ENCODE assay signal across 17 cellular contexts in the genomic region with DNA sequence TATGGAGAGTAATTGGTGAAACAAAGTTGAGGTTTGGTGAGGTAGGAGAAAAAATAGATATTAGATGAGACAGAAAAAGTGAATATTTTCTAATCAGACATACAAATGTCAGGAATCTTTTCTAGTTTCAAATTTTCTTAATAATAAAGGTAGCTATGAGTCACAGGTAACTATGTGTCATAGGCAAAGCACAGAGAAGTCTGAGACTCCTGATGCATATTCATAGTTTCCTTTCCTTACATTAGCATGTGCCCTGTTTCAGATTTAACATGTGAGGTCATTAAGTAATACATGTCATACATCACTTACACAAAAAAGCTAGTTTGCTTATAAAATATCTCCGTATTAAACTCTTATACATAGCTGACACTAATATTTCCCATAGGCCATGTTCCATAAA.
DNase-seq lines count a peak whose midpoint lies in the region; ATAC-seq, FAIRE-seq and TF ChIP-seq lines count a peak whose summit lies in the region.
"Had no signal": no experiment of that assay in that cellular context is flagged by ENCODE, and none has a peak within 500 bp of the region (broad histone marks: within the 10 kb centered on the region; RNA-seq: fewer than 3 reads in every experiment).

No MANE protein-coding gene starts in this region.

- no peak overlapping the region for H2AFZ ChIP-seq in PC-3 (ENCODE audit: low read length)

- H3K36me3 ChIP-seq in breast epithelium (no peaks in the 10 kb centered on the region), PC-3 (ENCODE audit: low read depth, low read length) (no peaks in the 10 kb centered on the region), small intestine (ENCODE audit: control insufficient read depth in 2 of 2, insufficient read depth in 2 of 2, low read length in 2 of 2) (no peaks in the 10 kb centered on the region), left ventricle myocardium inferior (no peaks in the 10 kb centered on the region), suprapubic skin (no peaks in the 10 kb centered on the region)

- H3K9me2 ChIP-seq in PC-3 (replicated peaks; ENCODE audit: low read length): no peaks in the 10 kb centered on the region

- POLR2A ChIA-PET in MCF 10A (lab: Yijun Ruan, JAX): no interaction called here
- POLR2A ChIA-PET in PC-3 (lab: Charles Lee; ENCODE audit: unreplicated experiment): no interaction called here

- 71 to 85% (median 75%) methylated on average over 1 of the region's 1 CpG for WGBS in small intestine, 3 donors
- 90% methylated on average over 1 of the region's 1 CpG for WGBS in suprapubic skin

- H3K4me3 ChIP-seq in breast epithelium (no peak overlapping the region), PC-3 (ENCODE audit: low read length) (no peak overlapping the region), small intestine (ENCODE audit: low read depth in 1 of 2, low read length in 2 of 2) (no peak overlapping the region), left ventricle myocardium inferior (no peak overlapping the region), suprapubic skin (no peak overlapping the region)

- no peak overlapping the region for H3K9ac ChIP-seq in PC-3 (ENCODE audit: low read length)

- H3K27ac ChIP-seq in breast epithelium (no peak overlapping the region), PC-3 (ENCODE audit: low read length) (no peak overlapping the region), small intestine (ENCODE audit: low read depth in 1 of 2, low read length in 1 of 2) (no peak overlapping the region), left ventricle myocardium inferior (replicated peaks) (no peak overlapping the region), suprapubic skin (no peak overlapping the region)
- H3K27ac ChIP-seq: 22Rv1, HL-60 had no signal

- no peak overlapping the region for H3K4me2 ChIP-seq in PC-3 (ENCODE audit: low read length)

- no peaks in the 10 kb centered on the region for H3K27me3 ChIP-seq in breast epithelium
- no peaks in the 10 kb centered on the region for H3K27me3 ChIP-seq in PC-3 (ENCODE audit: low read length)
- H3K27me3 ChIP-seq in small intestine (ENCODE audit: control insufficient read depth in 2 of 2, insufficient read depth in 2 of 2, low read length in 2 of 2): no peaks in the 10 kb centered on the region
- H3K27me3 ChIP-seq in left ventricle myocardium inferior (ENCODE audit: low read depth): no peaks in the 10 kb centered on the region
- no peaks in the 10 kb centered on the region for H3K27me3 ChIP-seq in suprapubic skin

- TF ChIP-seq POLR2A in breast epithelium (IDR thresholded peaks at IDR 0.05) (no peak), suprapubic skin (IDR thresholded peaks at IDR 0.05) (no peak)

- H4K20me1 ChIP-seq in PC-3 (ENCODE audit: low read length): no peaks in the 10 kb centered on the region

- no peak overlapping the region for H3K27ac Mint-ChIP-seq in MCF 10A (ENCODE audit: low read depth, unreplicated experiment)
- H3K27ac Mint-ChIP-seq: CD14-positive monocyte; CD8-positive, alpha-beta T cell; HFFc6 had no signal

- peak; percentile 64; the same call in 1 of the 2 replicates for ATAC-seq in PC-3
- ATAC-seq: CD8-positive, alpha-beta T cell had no signal

- H3K9me3 ChIP-seq in breast epithelium: no peaks in the 10 kb centered on the region
- no peaks in the 10 kb centered on the region for H3K9me3 ChIP-seq in PC-3 (ENCODE audit: low read length)
- no peaks in the 10 kb centered on the region for H3K9me3 ChIP-seq in small intestine (ENCODE audit: control insufficient read depth, low read depth)
- H3K9me3 ChIP-seq in left ventricle myocardium inferior (replicated peaks): no peaks in the 10 kb centered on the region
- no peaks in the 10 kb centered on the region for H3K9me3 ChIP-seq in suprapubic skin

- no peaks in the 10 kb centered on the region for H3K79me2 ChIP-seq in PC-3 (ENCODE audit: low read length)

- TF ChIP-seq CTCF in MCF 10A (IDR thresholded peaks at IDR 0.05; ENCODE audit: unreplicated experiment) (no peak), breast epithelium (IDR thresholded peaks at IDR 0.05) (no peak), PC-3 (conservative IDR thresholded peaks at IDR 0.05; ENCODE audit: low read depth, low read length) (no peak), left ventricle myocardium inferior (IDR thresholded peaks at IDR 0.05; ENCODE audit: borderline replicate concordance) (no peak), suprapubic skin (IDR thresholded peaks at IDR 0.05) (no peak)

- intact Hi-C loops in MCF 10A (cut with micrococcal nuclease): no loop called here
- intact Hi-C loops in breast epithelium (cut with DNase I; ENCODE audit: low total_unique reads): no loop called here
- intact Hi-C loops in PC-3 (cut with micrococcal nuclease): no loop called here
- intact Hi-C loops in left ventricle myocardium inferior (cut with micrococcal nuclease): no loop called here

- CTCF ChIA-PET in MCF 10A (lab: Yijun Ruan, JAX) (no interaction called here), PC-3 (lab: Charles Lee) (no interaction called here)

- peak; percentile 8 for FAIRE-seq in frontal cortex (lab: Jason Lieb, UNC)
- FAIRE-seq in small intestine (lab: Jason Lieb, UNC): no peak
- FAIRE-seq: D721Med had no signal

- H3K4me1 ChIP-seq in breast epithelium: no peaks in the 10 kb centered on the region
- no peaks in the 10 kb centered on the region for H3K4me1 ChIP-seq in PC-3 (ENCODE audit: insufficient read depth, low read length)
- H3K4me1 ChIP-seq in small intestine (ENCODE audit: control insufficient read depth in 2 of 2, insufficient read depth in 1 of 2, low read depth in 1 of 2, low read length in 1 of 2): no peaks in the 10 kb centered on the region
- no peaks in the 10 kb centered on the region for H3K4me1 ChIP-seq in left ventricle myocardium inferior
- H3K4me1 ChIP-seq in suprapubic skin: no peaks in the 10 kb centered on the region

- H3K27me3 Mint-ChIP-seq in MCF 10A (ENCODE audit: insufficient read depth, unreplicated experiment): peaks cover 30% of the 10 kb centered on the region

- no peak overlapping the region for H3K4me3 Mint-ChIP-seq in MCF 10A (ENCODE audit: unreplicated experiment)
- H3K4me3 Mint-ChIP-seq: CD14-positive monocyte; CD8-positive, alpha-beta T cell; HFFc6 had no signal

- H3K4me1 Mint-ChIP-seq in MCF 10A (ENCODE audit: insufficient read depth, unreplicated experiment): no peaks in the 10 kb centered on the region
- H3K4me1 Mint-ChIP-seq: CD14-positive monocyte had no signal

- no peaks in the 10 kb centered on the region for H3F3A ChIP-seq in PC-3 (ENCODE audit: low read length, unreplicated experiment)

- no peak for TF ChIP-seq EP300 in suprapubic skin (IDR thresholded peaks at IDR 0.05)

- no TSS peak for BruUV-seq in MCF 10A (replicated peaks; lab: Mats Ljungman, UMichigan)
- BruUV-seq in PC-3 (replicated peaks; lab: Mats Ljungman, UMichigan): no TSS peak

- DNase-seq in MCF 10A (ENCODE audit: unreplicated experiment) (peak; percentile 5), breast epithelium (ENCODE audit: low spot score in 2 of 2) (no peak), PC-3 (peak; percentile 8), frontal cortex (ENCODE audit: low spot score in 2 of 2) (no peak), small intestine (no peak), left ventricle myocardium inferior (no peak), suprapubic skin (ENCODE audit: low spot score in 2 of 2) (no peak)
- DNase-seq: CD8-positive, alpha-beta T cell; COR-L47; DND-41; GF-D8; HCEC 1CT; HFFc6 had no signal

- H3K36me3 Mint-ChIP-seq in MCF 10A (ENCODE audit: insufficient read depth, unreplicated experiment): no peaks in the 10 kb centered on the region
- H3K36me3 Mint-ChIP-seq: CD14-positive monocyte; CD8-positive, alpha-beta T cell had no signal

- H3K9me3 Mint-ChIP-seq in MCF 10A (ENCODE audit: unreplicated experiment): no peaks in the 10 kb centered on the region

Comparison
In these comparisons a context has a peak if more than half of its experiments do, and no peak if none do; other contexts are left out.
1. DNase-seq: peak in MCF 10A (single experiment) and PC-3 (single experiment); none in breast epithelium (0 of 2), frontal cortex (0 of 2), small intestine (single experiment), left ventricle myocardium inferior (single experiment) and suprapubic skin (0 of 2).